In genomic region chr6:36914227-36914794, GRCh38 we compare ENCODE assay signal across 8 cellular contexts. TPM values are rescaled to one million over a fixed set of nuclear protein-coding genes. Genes with fewer than 3 reads are reported as not detected.
DNase-seq lines count a peak whose midpoint lies in the region; ATAC-seq and TF ChIP-seq lines count a peak whose summit lies in the region.

No MANE protein-coding gene starts in this region.

- peaks cover 4% of the 10 kb centered on the region for H3K4me1 ChIP-seq in BE2C

- H3K4me1 Mint-ChIP-seq in activated naive CD8-positive, alpha-beta T cell treated with anti-CD3 and anti-CD28 coated beads for 36 hours, result peaks cover 39% of the 10 kb centered on the region

- H3K4me3 ChIP-seq in BE2C (ENCODE audit: low read depth, low read length), result no peak overlapping the region

- peaks cover 41% of the 10 kb centered on the region for H3K36me3 ChIP-seq in BE2C

- no peaks in the 10 kb centered on the region for H3K9me3 Mint-ChIP-seq in activated naive CD8-positive, alpha-beta T cell treated with anti-CD3 and anti-CD28 coated beads for 36 hours

- H3K9me3 ChIP-seq in BE2C, result no peaks in the 10 kb centered on the region

- ATAC-seq in GM18517 (IDR thresholded peaks at IDR 0.05; ENCODE audit: unreplicated experiment) (no peak), HG02981 (IDR thresholded peaks at IDR 0.05; ENCODE audit: unreplicated experiment) (no peak)

- H3K4me3 Mint-ChIP-seq in activated naive CD8-positive, alpha-beta T cell treated with anti-CD3 and anti-CD28 coated beads for 36 hours, result no peak overlapping the region

- no peaks in the 10 kb centered on the region for H3K27me3 Mint-ChIP-seq in activated naive CD8-positive, alpha-beta T cell treated with anti-CD3 and anti-CD28 coated beads for 36 hours

- H3K36me3 Mint-ChIP-seq in activated naive CD8-positive, alpha-beta T cell treated with anti-CD3 and anti-CD28 coated beads for 36 hours, result peaks cover 11% of the 10 kb centered on the region

- peak overlapping the region; percentile 67 for H3K27ac Mint-ChIP-seq in activated naive CD8-positive, alpha-beta T cell treated with anti-CD3 and anti-CD28 coated beads for 36 hours

- no peaks in the 10 kb centered on the region for H3K27me3 ChIP-seq in BE2C

- DNase-seq in BE2C (no peak), kidney tubule cell (ENCODE audit: low spot score) (peak; percentile 89), NCI-H1417 treated with DMSO at 0.1 percent for 48 hours (lab: John Stamatoyannopoulos, UW) (no peak), dedifferentiated amniotic fluid mesenchymal stem cell (ENCODE audit: extremely low spot score) (no peak)
- DNase-seq in activated naive CD8-positive, alpha-beta T cell treated with anti-CD3 and anti-CD28 coated beads for 36 hours, result no peak

- TF ChIP-seq EP300 in Ishikawa (IDR thresholded peaks at IDR 0.05; ENCODE audit: borderline replicate concordance), result no peak

- TF ChIP-seq CTCF in BE2C (IDR thresholded peaks at IDR 0.05; ENCODE audit: low read depth, low read length), result peak; percentile 9; the same call in 1 of the 2 replicates

- TF ChIP-seq RAD21 in Ishikawa (IDR thresholded peaks at IDR 0.05; ENCODE audit: low read depth), result peak; percentile 47

TF ChIP-seq in Ishikawa, 13 proteins besides CTCF, POLR2A, EP300 and RAD21:
- TF ChIP-seq NFIC (IDR thresholded peaks at IDR 0.05) (no peak), MAX (IDR thresholded peaks at IDR 0.05) (no peak)

RNA-seq across cellular contexts. Expression of gene C6orf89, which starts 28.6 kb away (rescaled TPM):
- polyA plus RNA-seq in BE2C (2012; ENCODE audit: insufficient read depth, insufficient read length, low read depth), result 30.3 TPM
- total RNA-seq in activated naive CD8-positive, alpha-beta T cell treated with anti-CD3 and anti-CD28 coated beads for 36 hours, result 10 to 100 TPM; 32.1 to 32.7 TPM

RNA-seq across cellular contexts. Expression of gene PPIL1, which starts 39.7 kb away (rescaled TPM):
- 69.1 TPM for polyA plus RNA-seq in BE2C (2012; ENCODE audit: insufficient read depth, insufficient read length, low read depth)
- 10 to 100 TPM; 55.1 to 58.4 TPM for total RNA-seq in activated naive CD8-positive, alpha-beta T cell treated with anti-CD3 and anti-CD28 coated beads for 36 hours

RNA-seq across cellular contexts. Expression of gene PI16, which starts 40.2 kb away (rescaled TPM):
- not detected for polyA plus RNA-seq in BE2C (2012; ENCODE audit: insufficient read depth, insufficient read length, low read depth)
- total RNA-seq in activated naive CD8-positive, alpha-beta T cell treated with anti-CD3 and anti-CD28 coated beads for 36 hours, result under 1 TPM; 0.18 to 0.39 TPM
